8 cellular contexts compared by ENCODE assay signal in genomic region chr5:178590141-178590923, GRCh38. TPM values are rescaled to one million over a fixed set of nuclear protein-coding genes. Genes with fewer than 3 reads are reported as not detected.
DNase-seq lines count a peak whose midpoint lies in the region; ATAC-seq and TF ChIP-seq lines count a peak whose summit lies in the region.

Gene COL23A1 (minus strand): TSS chr5:178590393.

- H3K27ac Mint-ChIP-seq in endodermal cell, result peak within 1 kb of the TSS; percentile 64
- no peak within 1 kb of the TSS for H3K27ac Mint-ChIP-seq in stimulated activated memory B cell treated with anti-CD40 and anti-IgM and Interleukin-4, amounts not matched to agents 10 μg/mL and 1 μg/mL and 100 μg/mL, for 72 hours

- H3K27me3 Mint-ChIP-seq in endodermal cell (ENCODE audit: insufficient read depth), result peaks cover 26% of the 10 kb centered on the region
- peaks cover 54% of the 10 kb centered on the region for H3K27me3 Mint-ChIP-seq in stimulated activated memory B cell treated with anti-CD40 and anti-IgM and Interleukin-4, amounts not matched to agents 10 μg/mL and 1 μg/mL and 100 μg/mL, for 72 hours

- peak within 1 kb of the TSS; percentile 84 for H3K4me3 ChIP-seq in endodermal cell (ENCODE audit: low read length)

- DNase-seq in GM10266 (ENCODE audit: extremely low spot score) (peak; percentile 72), endodermal cell (peak; percentile 90), medulla oblongata (ENCODE audit: extremely low spot score) (peak; percentile 54), amniotic stem cell (lab: John Stamatoyannopoulos, UW) (no peak)
- peak; percentile 31 to 47 for DNase-seq in activated CD4-positive, alpha-beta T cell treated with anti-CD3 and anti-CD28 coated beads, Interleukin-2, amount 50 U/mL, for 48 hours

- H3K9me3 ChIP-seq in endodermal cell (ENCODE audit: control insufficient read depth, low read length), result peaks cover 18% of the 10 kb centered on the region

- H3K4me1 Mint-ChIP-seq in endodermal cell, result peaks cover 32% of the 10 kb centered on the region
- H3K4me1 Mint-ChIP-seq in stimulated activated memory B cell treated with anti-CD40 and anti-IgM and Interleukin-4, amounts not matched to agents 10 μg/mL and 1 μg/mL and 100 μg/mL, for 72 hours, result peaks cover 13% of the 10 kb centered on the region

- peaks cover 8% of the 10 kb centered on the region for H3K4me1 ChIP-seq in endodermal cell (ENCODE audit: control insufficient read depth, insufficient read depth, low read length)

- peaks cover 4% of the 10 kb centered on the region for H3K27me3 ChIP-seq in endodermal cell (ENCODE audit: control insufficient read depth, insufficient read depth, low read length, poor library complexity, severe bottlenecking)

- peak; percentile 75 for ATAC-seq in stimulated activated memory B cell treated with anti-CD40 and anti-IgM and Interleukin-4, amounts not matched to agents 10 μg/mL and 1 μg/mL and 100 μg/mL, for 72 hours
- ATAC-seq in GM18873 (IDR thresholded peaks at IDR 0.05; ENCODE audit: low FRiP score, unreplicated experiment), result no peak

- WGBS in endodermal cell (ENCODE audit: insufficient coverage in 1 of 2, insufficient read length in 1 of 2), 2 experiments, result 1 to 3% methylated on average over 37 to 78 of the region's 78 CpGs

- H3K36me3 Mint-ChIP-seq in endodermal cell (ENCODE audit: low read depth), result peaks cover 33% of the 10 kb centered on the region
- peaks cover 31% of the 10 kb centered on the region for H3K36me3 Mint-ChIP-seq in stimulated activated memory B cell treated with anti-CD40 and anti-IgM and Interleukin-4, amounts not matched to agents 10 μg/mL and 1 μg/mL and 100 μg/mL, for 72 hours

- H3K9ac ChIP-seq in endodermal cell (ENCODE audit: extremely low read depth, low read length, poor library complexity, severe bottlenecking), result peak within 1 kb of the TSS; percentile 50

- peaks cover 20% of the 10 kb centered on the region for H3K9me3 Mint-ChIP-seq in endodermal cell
- peaks cover 11% of the 10 kb centered on the region for H3K9me3 Mint-ChIP-seq in stimulated activated memory B cell treated with anti-CD40 and anti-IgM and Interleukin-4, amounts not matched to agents 10 μg/mL and 1 μg/mL and 100 μg/mL, for 72 hours

- H3K4me3 Mint-ChIP-seq in endodermal cell, result peak within 1 kb of the TSS; percentile 80
- peak within 1 kb of the TSS; percentile 74 for H3K4me3 Mint-ChIP-seq in stimulated activated memory B cell treated with anti-CD40 and anti-IgM and Interleukin-4, amounts not matched to agents 10 μg/mL and 1 μg/mL and 100 μg/mL, for 72 hours

- TF ChIP-seq CTCF in GM10266 (IDR thresholded peaks at IDR 0.05; ENCODE audit: control insufficient read depth, insufficient read depth, low read depth, missing control alignments) (peak; percentile 49), LNCAP (IDR thresholded peaks at IDR 0.05) (peak; percentile 96), endodermal cell (conservative IDR thresholded peaks at IDR 0.05) (peak; percentile 91)

- no peak within 1 kb of the TSS for H3K27ac ChIP-seq in endodermal cell (ENCODE audit: low read depth, low read length)

- H3K36me3 ChIP-seq in endodermal cell (ENCODE audit: control insufficient read depth, insufficient read depth, low read length), result peaks cover 2% of the 10 kb centered on the region

RNA-seq across cellular contexts. Expression of gene COL23A1, which starts in this region (rescaled TPM):
- 10 to 100 TPM; 50.2 to 71.3 TPM for total RNA-seq in endodermal cell
- 11.1 TPM for polyA plus RNA-seq in endodermal cell (2013, experiment 1 of 2)
- polyA plus RNA-seq in endodermal cell (2013, experiment 2 of 2), result 11.1 TPM
